1 cellular context compared by ENCODE assay signal in the genomic region with DNA sequence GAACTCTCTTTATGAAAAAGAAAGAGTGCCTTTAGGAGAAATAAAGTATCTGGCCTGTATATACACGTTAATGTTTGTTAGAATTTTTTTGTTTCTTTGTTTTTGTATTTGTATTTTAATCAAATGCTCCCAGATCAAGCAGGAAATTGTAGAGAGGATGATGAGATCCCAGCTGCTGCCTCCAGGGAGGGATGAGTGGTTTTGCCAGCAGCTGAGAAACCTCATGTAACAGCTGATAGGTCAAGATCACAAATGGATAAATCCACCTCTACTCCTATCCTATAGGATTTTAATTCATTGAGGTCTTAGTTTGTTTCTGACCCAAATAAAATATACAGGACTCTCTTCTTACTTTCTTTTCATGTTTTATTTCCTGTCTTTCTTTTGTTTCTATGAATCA.
TF ChIP-seq lines count a peak whose summit lies in the region.

No MANE protein-coding gene starts in this region.

TF ChIP-seq in GM23338, 12 proteins besides CTCF, POLR2A, EP300 and RAD21 (continued from another document):
- TF ChIP-seq, protein P1, sequence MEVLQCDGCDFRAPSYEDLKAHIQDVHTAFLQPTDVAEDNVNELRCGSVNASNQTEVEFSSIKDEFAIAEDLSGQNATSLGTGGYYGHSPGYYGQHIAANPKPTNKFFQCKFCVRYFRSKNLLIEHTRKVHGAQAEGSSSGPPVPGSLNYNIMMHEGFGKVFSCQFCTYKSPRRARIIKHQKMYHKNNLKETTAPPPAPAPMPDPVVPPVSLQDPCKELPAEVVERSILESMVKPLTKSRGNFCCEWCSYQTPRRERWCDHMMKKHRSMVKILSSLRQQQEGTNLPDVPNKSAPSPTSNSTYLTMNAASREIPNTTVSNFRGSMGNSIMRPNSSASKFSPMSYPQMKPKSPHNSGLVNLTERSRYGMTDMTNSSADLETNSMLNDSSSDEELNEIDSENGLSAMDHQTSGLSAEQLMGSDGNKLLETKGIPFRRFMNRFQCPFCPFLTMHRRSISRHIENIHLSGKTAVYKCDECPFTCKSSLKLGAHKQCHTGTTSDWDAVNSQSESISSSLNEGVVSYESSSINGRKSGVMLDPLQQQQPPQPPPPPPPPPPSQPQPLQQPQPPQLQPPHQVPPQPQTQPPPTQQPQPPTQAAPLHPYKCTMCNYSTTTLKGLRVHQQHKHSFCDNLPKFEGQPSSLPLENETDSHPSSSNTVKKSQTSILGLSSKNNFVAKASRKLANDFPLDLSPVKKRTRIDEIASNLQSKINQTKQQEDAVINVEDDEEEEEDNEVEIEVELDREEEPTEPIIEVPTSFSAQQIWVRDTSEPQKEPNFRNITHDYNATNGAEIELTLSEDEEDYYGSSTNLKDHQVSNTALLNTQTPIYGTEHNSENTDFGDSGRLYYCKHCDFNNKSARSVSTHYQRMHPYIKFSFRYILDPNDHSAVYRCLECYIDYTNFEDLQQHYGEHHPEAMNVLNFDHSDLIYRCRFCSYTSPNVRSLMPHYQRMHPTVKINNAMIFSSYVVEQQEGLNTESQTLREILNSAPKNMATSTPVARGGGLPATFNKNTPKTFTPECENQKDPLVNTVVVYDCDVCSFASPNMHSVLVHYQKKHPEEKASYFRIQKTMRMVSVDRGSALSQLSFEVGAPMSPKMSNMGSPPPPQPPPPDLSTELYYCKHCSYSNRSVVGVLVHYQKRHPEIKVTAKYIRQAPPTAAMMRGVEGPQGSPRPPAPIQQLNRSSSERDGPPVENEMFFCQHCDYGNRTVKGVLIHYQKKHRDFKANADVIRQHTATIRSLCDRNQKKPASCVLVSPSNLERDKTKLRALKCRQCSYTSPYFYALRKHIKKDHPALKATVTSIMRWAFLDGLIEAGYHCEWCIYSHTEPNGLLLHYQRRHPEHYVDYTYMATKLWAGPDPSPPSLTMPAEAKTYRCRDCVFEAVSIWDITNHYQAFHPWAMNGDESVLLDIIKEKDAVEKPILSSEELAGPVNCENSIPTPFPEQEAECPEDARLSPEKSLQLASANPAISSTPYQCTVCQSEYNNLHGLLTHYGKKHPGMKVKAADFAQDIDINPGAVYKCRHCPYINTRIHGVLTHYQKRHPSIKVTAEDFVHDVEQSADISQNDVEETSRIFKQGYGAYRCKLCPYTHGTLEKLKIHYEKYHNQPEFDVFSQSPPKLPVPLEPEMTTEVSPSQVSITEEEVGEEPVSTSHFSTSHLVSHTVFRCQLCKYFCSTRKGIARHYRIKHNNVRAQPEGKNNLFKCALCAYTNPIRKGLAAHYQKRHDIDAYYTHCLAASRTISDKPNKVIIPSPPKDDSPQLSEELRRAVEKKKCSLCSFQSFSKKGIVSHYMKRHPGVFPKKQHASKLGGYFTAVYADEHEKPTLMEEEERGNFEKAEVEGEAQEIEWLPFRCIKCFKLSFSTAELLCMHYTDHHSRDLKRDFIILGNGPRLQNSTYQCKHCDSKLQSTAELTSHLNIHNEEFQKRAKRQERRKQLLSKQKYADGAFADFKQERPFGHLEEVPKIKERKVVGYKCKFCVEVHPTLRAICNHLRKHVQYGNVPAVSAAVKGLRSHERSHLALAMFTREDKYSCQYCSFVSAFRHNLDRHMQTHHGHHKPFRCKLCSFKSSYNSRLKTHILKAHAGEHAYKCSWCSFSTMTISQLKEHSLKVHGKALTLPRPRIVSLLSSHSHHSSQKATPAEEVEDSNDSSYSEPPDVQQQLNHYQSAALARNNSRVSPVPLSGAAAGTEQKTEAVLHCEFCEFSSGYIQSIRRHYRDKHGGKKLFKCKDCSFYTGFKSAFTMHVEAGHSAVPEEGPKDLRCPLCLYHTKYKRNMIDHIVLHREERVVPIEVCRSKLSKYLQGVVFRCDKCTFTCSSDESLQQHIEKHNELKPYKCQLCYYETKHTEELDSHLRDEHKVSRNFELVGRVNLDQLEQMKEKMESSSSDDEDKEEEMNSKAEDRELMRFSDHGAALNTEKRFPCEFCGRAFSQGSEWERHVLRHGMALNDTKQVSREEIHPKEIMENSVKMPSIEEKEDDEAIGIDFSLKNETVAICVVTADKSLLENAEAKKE (CRISPR knock-in tag; IDR thresholded peaks at IDR 0.05): no peak
- TF ChIP-seq POLR2AphosphoS5 (IDR thresholded peaks at IDR 0.05; ENCODE audit: low read depth) (no peak), ZNF114 (CRISPR knock-in tag; IDR thresholded peaks at IDR 0.05) (no peak), ZNF331 (CRISPR knock-in tag; IDR thresholded peaks at IDR 0.05; ENCODE audit: low read depth) (no peak), CREB1 (CRISPR knock-in tag; IDR thresholded peaks at IDR 0.05; ENCODE audit: low read depth) (no peak), EZH2 (IDR thresholded peaks at IDR 0.05; ENCODE audit: low read depth, unreplicated experiment) (no peak), STAT1 (IDR thresholded peaks at IDR 0.05; ENCODE audit: unreplicated experiment) (no peak), NANOG (IDR thresholded peaks at IDR 0.05; ENCODE audit: borderline replicate concordance) (no peak)
- TF ChIP-seq, protein P2, sequence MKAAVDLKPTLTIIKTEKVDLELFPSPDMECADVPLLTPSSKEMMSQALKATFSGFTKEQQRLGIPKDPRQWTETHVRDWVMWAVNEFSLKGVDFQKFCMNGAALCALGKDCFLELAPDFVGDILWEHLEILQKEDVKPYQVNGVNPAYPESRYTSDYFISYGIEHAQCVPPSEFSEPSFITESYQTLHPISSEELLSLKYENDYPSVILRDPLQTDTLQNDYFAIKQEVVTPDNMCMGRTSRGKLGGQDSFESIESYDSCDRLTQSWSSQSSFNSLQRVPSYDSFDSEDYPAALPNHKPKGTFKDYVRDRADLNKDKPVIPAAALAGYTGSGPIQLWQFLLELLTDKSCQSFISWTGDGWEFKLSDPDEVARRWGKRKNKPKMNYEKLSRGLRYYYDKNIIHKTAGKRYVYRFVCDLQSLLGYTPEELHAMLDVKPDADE (IDR thresholded peaks at IDR 0.05): no peak
